13 cellular contexts compared by ENCODE assay signal in genomic region chr2:28378679-28379392, GRCh38. TPM values are rescaled to one million over a fixed set of nuclear protein-coding genes. Genes with fewer than 3 reads are reported as not detected.
DNase-seq lines count a peak whose midpoint lies in the region; ATAC-seq and TF ChIP-seq lines count a peak whose summit lies in the region.
"Had no signal": no experiment of that assay in that cellular context is flagged by ENCODE, and none has a peak within 500 bp of the region (broad histone marks: within the 10 kb centered on the region; RNA-seq: fewer than 3 reads in every experiment).

No MANE protein-coding gene starts in this region.

- peaks cover 33% of the 10 kb centered on the region for H3K4me1 Mint-ChIP-seq in activated T-cell treated with anti-CD3 and anti-CD28 coated beads, Interleukin-2, amount 50 U/mL, for 72 hours (ENCODE audit: low read depth)
- H3K4me1 Mint-ChIP-seq in activated CD4-positive, alpha-beta memory T cell treated with anti-CD3 and anti-CD28 coated beads for 36 hours (ENCODE audit: low read depth) = peaks cover 27% of the 10 kb centered on the region

- H3K27ac ChIP-seq in upper lobe of right lung (no peak overlapping the region), Karpas-422 (ENCODE audit: low read length) (no peak overlapping the region)

- DNase-seq in activated T-cell treated with anti-CD3 and anti-CD28 coated beads, Interleukin-2, amount 50 U/mL, for 72 hours = no peak
- no peak for DNase-seq in activated T-cell treated with anti-CD3 and anti-CD28 coated beads, Interleukin-2, amount 50 U/mL, for 1 hour
- DNase-seq in activated CD4-positive, alpha-beta memory T cell treated with anti-CD3 and anti-CD28 coated beads for 36 hours = no peak
- peak; percentile 60 for DNase-seq in upper lobe of right lung
- DNase-seq in Karpas-422 = no peak
- DNase-seq: ACHN; activated CD4-positive, alpha-beta T cell treated with anti-CD3 and anti-CD28 coated beads for 48 hours; Right ventricle myocardium superior had no signal

- H4K20me1 ChIP-seq in Karpas-422 (ENCODE audit: insufficient read depth, low read depth, low read length) = no peaks in the 10 kb centered on the region

- CTCF ChIA-PET in activated CD4-positive, alpha-beta memory T cell treated with anti-CD3 and anti-CD28 coated beads for 36 hours (lab: Charles Lee) = no interaction called here

- H3K4me3 ChIP-seq in mucosa of stomach (ENCODE audit: low read length) (peak overlapping the region; percentile 18), upper lobe of right lung (no peak overlapping the region), Karpas-422 (ENCODE audit: low read length) (no peak overlapping the region)
- H3K4me3 ChIP-seq: mucosa of descending colon, smooth muscle cell had no signal

- no peaks in the 10 kb centered on the region for H3K79me2 ChIP-seq in Karpas-422 (ENCODE audit: low read length)

- H3K9ac ChIP-seq in mucosa of stomach (ENCODE audit: low read length) = peak overlapping the region; percentile 76
- H3K9ac ChIP-seq in Karpas-422 (ENCODE audit: low read length) = no peak overlapping the region

- H2AFZ ChIP-seq in Karpas-422 (ENCODE audit: low read length) = no peak overlapping the region

- POLR2A ChIA-PET in activated CD4-positive, alpha-beta memory T cell treated with anti-CD3 and anti-CD28 coated beads for 36 hours (lab: Charles Lee) = interaction anchor here (0.6 to 2.0 kb wide), 4 partner anchors 11 to 14 kb away, joined by 4 to 11 read pairs (median 5); no protein-coding TSS in a partner anchor

- no peaks in the 10 kb centered on the region for H3K27me3 Mint-ChIP-seq in activated T-cell treated with anti-CD3 and anti-CD28 coated beads, Interleukin-2, amount 50 U/mL, for 72 hours (ENCODE audit: low read depth)
- no peaks in the 10 kb centered on the region for H3K27me3 Mint-ChIP-seq in activated CD4-positive, alpha-beta memory T cell treated with anti-CD3 and anti-CD28 coated beads for 36 hours

- no peaks in the 10 kb centered on the region for H3K9me2 ChIP-seq in Karpas-422 (replicated peaks; ENCODE audit: insufficient read depth, low read length)

- peak overlapping the region; percentile 37 to 59 for H3K4me3 Mint-ChIP-seq in activated T-cell treated with anti-CD3 and anti-CD28 coated beads, Interleukin-2, amount 50 U/mL, for 72 hours
- no peak overlapping the region for H3K4me3 Mint-ChIP-seq in activated CD4-positive, alpha-beta memory T cell treated with anti-CD3 and anti-CD28 coated beads for 36 hours

- peak in 1 of 2 donors; percentile 39 for ATAC-seq in activated T-cell treated with anti-CD3 and anti-CD28 coated beads, Interleukin-2, amount 50 U/mL, for 72 hours (replicated peaks in 1 of 2)
- ATAC-seq in upper lobe of right lung (peak; percentile 16), HG03045 (IDR thresholded peaks at IDR 0.05; ENCODE audit: unreplicated experiment) (no peak), GM21390 (IDR thresholded peaks at IDR 0.05; ENCODE audit: unreplicated experiment) (no peak)

- H3K9me3 ChIP-seq in mucosa of stomach (ENCODE audit: control insufficient read depth, low read length) (no peaks in the 10 kb centered on the region), upper lobe of right lung (no peaks in the 10 kb centered on the region), Karpas-422 (ENCODE audit: low read length) (no peaks in the 10 kb centered on the region)
- H3K9me3 ChIP-seq: mucosa of descending colon had no signal

- H3K9me3 Mint-ChIP-seq in activated T-cell treated with anti-CD3 and anti-CD28 coated beads, Interleukin-2, amount 50 U/mL, for 72 hours = no peaks in the 10 kb centered on the region
- no peaks in the 10 kb centered on the region for H3K9me3 Mint-ChIP-seq in activated CD4-positive, alpha-beta memory T cell treated with anti-CD3 and anti-CD28 coated beads for 36 hours

- H3K36me3 Mint-ChIP-seq in activated T-cell treated with anti-CD3 and anti-CD28 coated beads, Interleukin-2, amount 50 U/mL, for 72 hours (ENCODE audit: insufficient read depth in 2 of 2) = no peaks in the 10 kb centered on the region
- H3K36me3 Mint-ChIP-seq in activated CD4-positive, alpha-beta memory T cell treated with anti-CD3 and anti-CD28 coated beads for 36 hours = no peaks in the 10 kb centered on the region

- peaks cover 97% of the 10 kb centered on the region for H3K4me1 ChIP-seq in mucosa of stomach (ENCODE audit: control insufficient read depth, insufficient read depth, low read length)
- peaks cover 17% of the 10 kb centered on the region for H3K4me1 ChIP-seq in upper lobe of right lung
- H3K4me1 ChIP-seq in Karpas-422 (ENCODE audit: low read length) = no peaks in the 10 kb centered on the region

- TF ChIP-seq CTCF in upper lobe of right lung (IDR thresholded peaks at IDR 0.05) = no peak

- no peak overlapping the region for H3K4me2 ChIP-seq in Karpas-422 (ENCODE audit: low read depth, low read length, poor library complexity, severe bottlenecking)
- H3K4me2 ChIP-seq: smooth muscle cell had no signal

- H3K27ac Mint-ChIP-seq in activated T-cell treated with anti-CD3 and anti-CD28 coated beads, Interleukin-2, amount 50 U/mL, for 72 hours = peak overlapping the region; percentile 11
- peak overlapping the region; percentile 15 for H3K27ac Mint-ChIP-seq in activated CD4-positive, alpha-beta memory T cell treated with anti-CD3 and anti-CD28 coated beads for 36 hours

- no peaks in the 10 kb centered on the region for H3K27me3 ChIP-seq in mucosa of stomach (ENCODE audit: control insufficient read depth, insufficient read depth, low read length)
- H3K27me3 ChIP-seq in upper lobe of right lung = no peaks in the 10 kb centered on the region
- no peaks in the 10 kb centered on the region for H3K27me3 ChIP-seq in Karpas-422 (ENCODE audit: low read length)

- H3K36me3 ChIP-seq in mucosa of stomach (ENCODE audit: control insufficient read depth, insufficient read depth, low read length) (no peaks in the 10 kb centered on the region), upper lobe of right lung (no peaks in the 10 kb centered on the region), Karpas-422 (ENCODE audit: insufficient read depth, low read length) (no peaks in the 10 kb centered on the region)

- intact Hi-C loops in activated CD4-positive, alpha-beta memory T cell treated with anti-CD3 and anti-CD28 coated beads for 36 hours (cut with micrococcal nuclease) = no loop called here
- intact Hi-C loops in upper lobe of right lung (cut with DNase I) = no loop called here

RNA-seq across cellular contexts. Expression of gene FOSL2, which starts 13.8 kb away (rescaled TPM):
- total RNA-seq in activated T-cell treated with anti-CD3 and anti-CD28 coated beads, Interleukin-2, amount 50 U/mL, for 72 hours = 100 to 1,000 TPM; 176 to 248 TPM
- 100 to 1,000 TPM; 172 to 182 TPM for total RNA-seq in activated CD4-positive, alpha-beta memory T cell treated with anti-CD3 and anti-CD28 coated beads for 36 hours
- 123 TPM for total RNA-seq in upper lobe of right lung
- total RNA-seq in Karpas-422 (2014; rRNA removed; shearing (Covaris generic); ENCODE audit: low replicate concordance) = 0.30 and 0.61 TPM in 2 replicates

Comparison
In these comparisons a context has a peak if more than half of its experiments do, and no peak if none do; other contexts are left out.
1. RNA of gene FOSL2, which starts 13.8 kb away (total RNA-seq): 176 to 248 TPM in activated T-cell treated with anti-CD3 and anti-CD28 coated beads, Interleukin-2, amount 50 U/mL, for 72 hours, 172 to 182 TPM in activated CD4-positive, alpha-beta memory T cell treated with anti-CD3 and anti-CD28 coated beads for 36 hours and 123 TPM in upper lobe of right lung (single experiment); 0.30 to 0.61 TPM in Karpas-422; every median in the first group is over 10 times any median in the second.